ENCODE assay signal across 9 cellular contexts in the genomic region with DNA sequence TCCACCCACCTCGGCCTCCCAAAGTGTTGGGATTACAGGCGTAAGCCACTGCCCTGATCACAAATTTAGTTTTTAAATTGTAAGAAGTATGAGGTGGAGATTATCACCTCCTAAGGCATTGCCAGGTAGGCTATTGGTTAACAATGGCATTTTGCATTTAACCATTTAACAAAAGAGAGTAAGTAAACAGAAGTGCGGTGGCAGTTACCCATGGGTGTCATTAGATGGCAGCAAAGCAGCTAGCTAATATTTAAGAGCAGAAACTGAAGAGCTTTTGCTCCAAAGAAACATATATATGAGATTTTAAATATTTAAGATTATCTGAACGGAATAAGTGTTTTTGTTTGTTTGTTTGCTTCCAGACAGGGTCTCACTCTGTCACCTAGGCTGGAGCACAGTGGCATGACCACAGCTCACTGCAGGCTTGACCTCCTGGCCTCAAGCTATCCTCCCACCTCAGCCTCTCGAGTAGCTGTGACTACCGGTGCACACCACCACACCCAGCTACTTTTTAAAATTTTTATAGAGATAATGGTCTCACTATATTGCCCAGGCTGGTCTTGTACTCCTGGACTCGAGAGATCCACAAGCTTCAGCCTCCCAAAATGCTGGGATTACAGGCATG.
DNase-seq lines count a peak whose midpoint lies in the region; ATAC-seq and TF ChIP-seq lines count a peak whose summit lies in the region.
"Had no signal": no experiment of that assay in that cellular context is flagged by ENCODE, and none has a peak within 500 bp of the region (broad histone marks: within the 10 kb centered on the region; RNA-seq: fewer than 3 reads in every experiment).

No MANE protein-coding gene starts in this region.

- peak; percentile 70 for TF ChIP-seq CTCF in MCF 10A (IDR thresholded peaks at IDR 0.05; ENCODE audit: unreplicated experiment)
- TF ChIP-seq CTCF in breast epithelium (IDR thresholded peaks at IDR 0.05), result peak in 1 of 3 donors; percentile 19
- peak; percentile 84 for TF ChIP-seq CTCF in chondrocyte (IDR thresholded peaks at IDR 0.05)
- TF ChIP-seq CTCF in nephron (IDR thresholded peaks at IDR 0.05; ENCODE audit: unreplicated experiment in 3 of 3), result peak; percentile 77 to 81 (median 78)

- H3K27me3 ChIP-seq in breast epithelium, result no peaks in the 10 kb centered on the region

- H3K9me3 Mint-ChIP-seq in MCF 10A (ENCODE audit: unreplicated experiment) (no peaks in the 10 kb centered on the region), chondrocyte (ENCODE audit: low read depth) (no peaks in the 10 kb centered on the region), nephron (no peaks in the 10 kb centered on the region)
- H3K9me3 Mint-ChIP-seq: stimulated activated naive CD8-positive, alpha-beta T cell treated with anti-CD3 and anti-CD28 coated beads, Interleukin-15, Interleukin-2, amounts not matched to agents 100 ng/mL and 50 ng/mL, for 24 hours had no signal

- H3K27ac Mint-ChIP-seq in MCF 10A (ENCODE audit: low read depth, unreplicated experiment), result no peak overlapping the region
- H3K27ac Mint-ChIP-seq in chondrocyte (ENCODE audit: unreplicated experiment), result no peak overlapping the region
- H3K27ac Mint-ChIP-seq in nephron, result no peak overlapping the region
- H3K27ac Mint-ChIP-seq: stimulated activated naive CD8-positive, alpha-beta T cell treated with anti-CD3 and anti-CD28 coated beads, Interleukin-15, Interleukin-2, amounts not matched to agents 100 ng/mL and 50 ng/mL, for 24 hours had no signal

- no peak overlapping the region for H3K4me3 ChIP-seq in breast epithelium

- peaks cover 0 to 3% of the 10 kb centered on the region in 2 donors for H3K4me1 ChIP-seq in breast epithelium

- BruUV-seq in MCF 10A (replicated peaks; lab: Mats Ljungman, UMichigan), result no TSS peak

- H3K27ac ChIP-seq in breast epithelium, result no peak overlapping the region

- CTCF ChIA-PET in MCF 10A (lab: Yijun Ruan, JAX), result interaction anchor here (0.6 to 11.3 kb wide), 51 partner anchors 8 to 1887 kb away, joined by 3 to 297 read pairs (median 4); no protein-coding TSS in a partner anchor

- DNase-seq in MCF 10A (ENCODE audit: unreplicated experiment), result peak; percentile 51
- DNase-seq in breast epithelium (ENCODE audit: low spot score in 2 of 2), result no peak
- DNase-seq in NCI-H460 (ENCODE audit: extremely low read depth, low read depth), result peak; percentile 25
- no peak for DNase-seq in chondrocyte (ENCODE audit: low spot score)
- no peak for DNase-seq in central memory CD4-positive, alpha-beta T cell
- DNase-seq in activated naive CD4-positive, alpha-beta T cell treated with Interleukin-2 at 50 U/mL for 16 hours, result no peak

- POLR2A ChIA-PET in MCF 10A (lab: Yijun Ruan, JAX), result interaction anchor here (1.0 to 1.8 kb wide), 2 partner anchors 221 to 228 kb away, joined by 5 to 6 read pairs; no protein-coding TSS in a partner anchor

- no peaks in the 10 kb centered on the region for H3K36me3 Mint-ChIP-seq in MCF 10A (ENCODE audit: insufficient read depth, unreplicated experiment)
- H3K36me3 Mint-ChIP-seq in chondrocyte (ENCODE audit: low read depth), result no peaks in the 10 kb centered on the region
- no peaks in the 10 kb centered on the region for H3K36me3 Mint-ChIP-seq in nephron (ENCODE audit: low read depth)

- H3K4me3 Mint-ChIP-seq in MCF 10A (ENCODE audit: unreplicated experiment) (no peak overlapping the region), chondrocyte (ENCODE audit: unreplicated experiment) (no peak overlapping the region), nephron (no peak overlapping the region)
- H3K4me3 Mint-ChIP-seq: stimulated activated naive CD8-positive, alpha-beta T cell treated with anti-CD3 and anti-CD28 coated beads, Interleukin-15, Interleukin-2, amounts not matched to agents 100 ng/mL and 50 ng/mL, for 24 hours had no signal

- H3K27me3 Mint-ChIP-seq in MCF 10A (ENCODE audit: insufficient read depth, unreplicated experiment) (peaks cover 58% of the 10 kb centered on the region), chondrocyte (ENCODE audit: low read depth) (peaks cover 18% of the 10 kb centered on the region), nephron (ENCODE audit: low read depth) (no peaks in the 10 kb centered on the region)

- TF ChIP-seq POLR2A in breast epithelium (IDR thresholded peaks at IDR 0.05), result no peak

- H3K36me3 ChIP-seq in breast epithelium, result no peaks in the 10 kb centered on the region

- H3K4me1 Mint-ChIP-seq in MCF 10A (ENCODE audit: insufficient read depth, unreplicated experiment) (peaks cover 8% of the 10 kb centered on the region), chondrocyte (ENCODE audit: low read depth) (peaks cover 7% of the 10 kb centered on the region), nephron (peaks cover 21% of the 10 kb centered on the region)

- no peaks in the 10 kb centered on the region for H3K9me3 ChIP-seq in breast epithelium

- peak; percentile 64 for ATAC-seq in HG03060 (IDR thresholded peaks at IDR 0.05; ENCODE audit: low read depth, unreplicated experiment)

- intact Hi-C loops in MCF 10A (cut with micrococcal nuclease) (loop anchor here (1.0 to 2.0 kb wide), 3 partner anchors 22 to 698 kb away; no protein-coding TSS in a partner anchor), breast epithelium (cut with DNase I; ENCODE audit: low total_unique reads) (no loop called here)

Comparison
In these comparisons a context has a peak if more than half of its experiments do, and no peak if none do; other contexts are left out.
1. DNase-seq: peak in MCF 10A (single experiment) and NCI-H460 (single experiment); none in breast epithelium (0 of 2), chondrocyte (single experiment), central memory CD4-positive, alpha-beta T cell (single experiment) and activated naive CD4-positive, alpha-beta T cell treated with Interleukin-2 at 50 U/mL for 16 hours (single experiment).